ENCODE assay signal across 7 cellular contexts in genomic region chr9:137150485-137151060, GRCh38. TPM values are rescaled to one million over a fixed set of nuclear protein-coding genes. Genes with fewer than 3 reads are reported as not detected.
A peak's percentile ranks its signal among the peaks of the same experiment; 100 is the strongest.
DNase-seq lines count a peak whose midpoint lies in the region; ATAC-seq and TF ChIP-seq lines count a peak whose summit lies in the region.

No MANE protein-coding gene starts in this region.

- TF ChIP-seq CTCF in dorsolateral prefrontal cortex (IDR thresholded peaks at IDR 0.05 in 54 of 56, conservative IDR thresholded peaks at IDR 0.05 in 2 of 56; ENCODE audit: low read depth in 1 of 56, partially characterized antibody in 56 of 56) = no peak

- DNase-seq in MV-4-11 (lab: John Stamatoyannopoulos, UW) (peak; percentile 78), UCSD-AML1 (lab: John Stamatoyannopoulos, UW; ENCODE audit: unreplicated experiment) (peak; percentile 94), dorsolateral prefrontal cortex (no peak), NCI-H187 (lab: John Stamatoyannopoulos, UW) (no peak)
- peak in 1 of 2 donors; percentile 35 for DNase-seq in stimulated activated effector memory CD8-positive, alpha-beta T cell treated with anti-CD3 and anti-CD28 coated beads, Interleukin-12 subunit alpha, Interleukin-12 subunit beta, amount 100 ng/mL, for 72 hours (ENCODE audit: low spot score in 2 of 2)

- intact Hi-C loops in dorsolateral prefrontal cortex (cut with DNase I) = no loop called here

- H3K4me3 ChIP-seq in dorsolateral prefrontal cortex = no peak overlapping the region

- H3K27ac ChIP-seq in dorsolateral prefrontal cortex = no peak overlapping the region

- no peak overlapping the region for H3K27ac Mint-ChIP-seq in stimulated activated effector memory CD8-positive, alpha-beta T cell treated with anti-CD3 and anti-CD28 coated beads, Interleukin-12 subunit alpha, Interleukin-12 subunit beta, amount 100 ng/mL, for 72 hours

- H3K4me1 Mint-ChIP-seq in stimulated activated effector memory CD8-positive, alpha-beta T cell treated with anti-CD3 and anti-CD28 coated beads, Interleukin-12 subunit alpha, Interleukin-12 subunit beta, amount 100 ng/mL, for 72 hours = no peaks in the 10 kb centered on the region

- H3K4me3 Mint-ChIP-seq in stimulated activated effector memory CD8-positive, alpha-beta T cell treated with anti-CD3 and anti-CD28 coated beads, Interleukin-12 subunit alpha, Interleukin-12 subunit beta, amount 100 ng/mL, for 72 hours = peak overlapping the region; percentile 26

- H3K27me3 ChIP-seq in dorsolateral prefrontal cortex = peaks cover 0 to 31% (median under 1%) of the 10 kb centered on the region in 45 donors

- no peaks in the 10 kb centered on the region for H3K9me3 Mint-ChIP-seq in stimulated activated effector memory CD8-positive, alpha-beta T cell treated with anti-CD3 and anti-CD28 coated beads, Interleukin-12 subunit alpha, Interleukin-12 subunit beta, amount 100 ng/mL, for 72 hours

- ATAC-seq in GM18498 (IDR thresholded peaks at IDR 0.05; ENCODE audit: unreplicated experiment) = peak; percentile 41
- ATAC-seq in GM21786 (IDR thresholded peaks at IDR 0.05; ENCODE audit: unreplicated experiment) = peak; percentile 37
- ATAC-seq in stimulated activated effector memory CD8-positive, alpha-beta T cell treated with anti-CD3 and anti-CD28 coated beads, Interleukin-12 subunit alpha, Interleukin-12 subunit beta, amount 100 ng/mL, for 72 hours = peak; percentile 55

- H3K36me3 Mint-ChIP-seq in stimulated activated effector memory CD8-positive, alpha-beta T cell treated with anti-CD3 and anti-CD28 coated beads, Interleukin-12 subunit alpha, Interleukin-12 subunit beta, amount 100 ng/mL, for 72 hours = no peaks in the 10 kb centered on the region

RNA-seq across cellular contexts. Expression of gene GRIN1, which starts 11.6 kb away (rescaled TPM):
- total RNA-seq in dorsolateral prefrontal cortex = 100 to 1,000 TPM; 175 to 937 (median 565) TPM

RNA-seq across cellular contexts. Expression of gene LRRC26, which starts 19.3 kb away (rescaled TPM):
- 1 to 10 TPM in 8 of 120 experiments, under 1 TPM in 23, not detected in 89; 0.42 to 1.4 (median 0.75) TPM for total RNA-seq in dorsolateral prefrontal cortex

RNA-seq across cellular contexts. Expression of gene TMEM210, which starts 21.3 kb away (rescaled TPM):
- total RNA-seq in dorsolateral prefrontal cortex = not detected

RNA-seq across cellular contexts. Expression of gene DPP7, which starts 36.0 kb away (rescaled TPM):
- 100 to 1,000 TPM; 156 to 315 (median 208) TPM for total RNA-seq in dorsolateral prefrontal cortex

RNA-seq across cellular contexts. Expression of gene ANAPC2, which starts 37.8 kb away (rescaled TPM):
- total RNA-seq in dorsolateral prefrontal cortex = 100 to 1,000 TPM in 1 of 120 experiments, 10 to 100 TPM in 119; 51.4 to 105 (median 68.3) TPM

Comparison
In these comparisons a context has a peak if more than half of its experiments do, and no peak if none do; other contexts are left out.
1. DNase-seq: peak in MV-4-11 (single experiment) and UCSD-AML1 (single experiment); none in dorsolateral prefrontal cortex (0 of 10) and NCI-H187 (0 of 2).
2. Peak in every context shown above with its lines, with median percentiles within 50 percentile points of each other: ATAC-seq.